1 cellular context compared by ENCODE assay signal in the genomic region with DNA sequence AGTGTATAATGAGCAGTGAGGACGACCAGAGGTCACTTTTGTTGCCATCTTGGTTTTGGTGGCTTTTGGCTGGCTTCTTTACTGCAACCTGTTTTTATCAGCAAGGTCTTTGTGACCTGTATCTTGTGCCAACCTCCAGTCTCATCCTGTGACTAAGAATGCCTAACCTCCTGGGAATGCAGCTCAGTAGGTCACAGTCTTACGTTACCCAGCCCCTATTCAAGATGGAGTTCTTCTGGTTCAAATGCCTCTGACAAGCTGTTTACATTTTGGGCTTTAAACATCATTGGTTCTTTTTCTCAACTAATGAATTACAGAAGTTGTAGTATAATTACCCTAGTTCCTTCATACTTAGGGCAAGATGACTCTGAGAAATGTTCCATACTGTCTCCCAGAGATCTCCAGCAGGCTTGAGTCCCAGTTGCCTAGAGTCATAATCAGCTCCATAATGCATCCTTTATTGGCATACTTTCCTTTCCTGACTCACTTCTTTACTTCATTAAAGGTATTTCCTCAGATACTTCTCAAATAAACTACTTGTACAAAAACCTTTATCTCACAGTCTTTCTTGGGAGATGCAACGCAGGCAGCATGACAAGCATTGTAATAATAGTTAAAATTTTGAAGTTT.
TF ChIP-seq lines count a peak whose summit lies in the region.

No MANE protein-coding gene starts in this region.

TF ChIP-seq in A549, 52 proteins besides CTCF, POLR2A, EP300 and RAD21 (continued from another document):
- TF ChIP-seq, protein P1, sequence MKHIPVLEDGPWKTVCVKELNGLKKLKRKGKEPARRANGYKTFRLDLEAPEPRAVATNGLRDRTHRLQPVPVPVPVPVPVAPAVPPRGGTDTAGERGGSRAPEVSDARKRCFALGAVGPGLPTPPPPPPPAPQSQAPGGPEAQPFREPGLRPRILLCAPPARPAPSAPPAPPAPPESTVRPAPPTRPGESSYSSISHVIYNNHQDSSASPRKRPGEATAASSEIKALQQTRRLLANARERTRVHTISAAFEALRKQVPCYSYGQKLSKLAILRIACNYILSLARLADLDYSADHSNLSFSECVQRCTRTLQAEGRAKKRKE (CRISPR knock-in tag; IDR thresholded peaks at IDR 0.05; ENCODE audit: low read depth) = peak; percentile 93; the same call in 1 of the 2 replicates
- TF ChIP-seq ZSCAN20 (CRISPR knock-in tag; IDR thresholded peaks at IDR 0.05) (no peak), HDAC2 (IDR thresholded peaks at IDR 0.05) (no peak), PHF8 (IDR thresholded peaks at IDR 0.05; ENCODE audit: borderline replicate concordance, low read depth) (no peak), HOXB5 (CRISPR knock-in tag; IDR thresholded peaks at IDR 0.05) (peak; percentile 72)
- TF ChIP-seq, protein P2, sequence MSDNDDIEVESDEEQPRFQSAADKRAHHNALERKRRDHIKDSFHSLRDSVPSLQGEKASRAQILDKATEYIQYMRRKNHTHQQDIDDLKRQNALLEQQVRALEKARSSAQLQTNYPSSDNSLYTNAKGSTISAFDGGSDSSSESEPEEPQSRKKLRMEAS (IDR thresholded peaks at IDR 0.05) = peak; percentile 17; the same call in 1 of the 2 replicates
TF ChIP-seq in A549: peak in this region for 6.
